ENCODE assay signal across 8 cellular contexts in genomic region chr6:142537612-142538478, GRCh38.
A peak's percentile ranks its signal among the peaks of the same experiment; 100 is the strongest.
DNase-seq lines count a peak whose midpoint lies in the region; ATAC-seq and TF ChIP-seq lines count a peak whose summit lies in the region.

No MANE protein-coding gene starts in this region.

- H3K9me3 ChIP-seq in lower lobe of right lung: no peaks in the 10 kb centered on the region
- peaks cover 0 to 6% (median 1%) of the 10 kb centered on the region in 4 donors for H3K9me3 ChIP-seq in sigmoid colon

- intact Hi-C loops in lower lobe of right lung (cut with DNase I) (no loop called here), sigmoid colon (cut with DNase I) (no loop called here)

- H3K36me3 ChIP-seq in lower lobe of right lung (no peaks in the 10 kb centered on the region), sigmoid colon (no peaks in the 10 kb centered on the region)

- WGBS in sigmoid colon, 2 donors: 78% methylated on average over 11 of the region's 11 CpGs

- peak; percentile 43 for TF ChIP-seq CTCF in lower lobe of right lung (IDR thresholded peaks at IDR 0.05)
- TF ChIP-seq CTCF in sigmoid colon (IDR thresholded peaks at IDR 0.05): peak in 1 of 4 experiments; percentile 24

- TF ChIP-seq EP300 in sigmoid colon (IDR thresholded peaks at IDR 0.05): no peak

- no peak overlapping the region for H3K27ac ChIP-seq in lower lobe of right lung
- H3K27ac ChIP-seq in substantia nigra (ENCODE audit: low read depth, low read length, poor library complexity, severe bottlenecking): no peak overlapping the region
- no peak overlapping the region for H3K27ac ChIP-seq in sigmoid colon

- peak; percentile 0 for DNase-seq in NCI-H1092 treated with DMSO at 0.1 percent for 48 hours (lab: John Stamatoyannopoulos, UW)
- no peak for DNase-seq in NCI-H1092 (lab: John Stamatoyannopoulos, UW)
- DNase-seq in HT-29 (ENCODE audit: low spot score): peak; percentile 47
- DNase-seq in activated CD4-positive, alpha-beta T cell treated with anti-CD3 and anti-CD28 coated beads, Interleukin-2, amount 50 U/mL, for 48 hours: peak; percentile 18 to 33
- no peak for DNase-seq in lower lobe of right lung
- DNase-seq in substantia nigra (lab: John Stamatoyannopoulos, UW): no peak
- DNase-seq in sigmoid colon: no peak

- TF ChIP-seq POLR2A in sigmoid colon (IDR thresholded peaks at IDR 0.05): no peak

- H3K27me3 ChIP-seq in lower lobe of right lung (ENCODE audit: low read depth) (no peaks in the 10 kb centered on the region), sigmoid colon (no peaks in the 10 kb centered on the region)

- no peak overlapping the region for H3K4me3 ChIP-seq in lower lobe of right lung
- H3K4me3 ChIP-seq in sigmoid colon: no peak overlapping the region

- H3K4me1 ChIP-seq in lower lobe of right lung (no peaks in the 10 kb centered on the region), sigmoid colon (peaks cover 0 to 3% (median under 1%) of the 10 kb centered on the region in 4 donors)

- no peak for ATAC-seq in lower lobe of right lung
- ATAC-seq in GM21619 (IDR thresholded peaks at IDR 0.05; ENCODE audit: unreplicated experiment): no peak

Comparison
In these comparisons a context has a peak if more than half of its experiments do, and no peak if none do; other contexts are left out.
1. DNase-seq: peak in NCI-H1092 treated with DMSO at 0.1 percent for 48 hours (single experiment), HT-29 (single experiment) and activated CD4-positive, alpha-beta T cell treated with anti-CD3 and anti-CD28 coated beads, Interleukin-2, amount 50 U/mL, for 48 hours (2 of 2); none in NCI-H1092 (single experiment), lower lobe of right lung (single experiment), substantia nigra (0 of 49) and sigmoid colon (single experiment).